Comparison of ENCODE assay signal across 8 cellular contexts in genomic region chr12:93419388-93420034, GRCh38. TPM values are rescaled to one million over a fixed set of nuclear protein-coding genes. Genes with fewer than 3 reads are reported as not detected.
A peak's percentile ranks its signal among the peaks of the same experiment; 100 is the strongest.
DNase-seq lines count a peak whose midpoint lies in the region; ATAC-seq, FAIRE-seq and TF ChIP-seq lines count a peak whose summit lies in the region.

No MANE protein-coding gene starts in this region.

- intact Hi-C loops in activated CD4-positive, alpha-beta T cell treated with anti-CD3 and anti-CD28 coated beads for 36 hours (cut with DNase I, micrococcal nuclease) = loop anchor here (1.0 to 10.0 kb wide), 9 partner anchors 17 to 815 kb away; partner anchors contain the start of gene EEA1 (in 1 of the 2)
- intact Hi-C loops in sciatic nerve (cut with DNase I) = no loop called here

- DNase-seq in activated CD4-positive, alpha-beta T cell treated with anti-CD3 and anti-CD28 coated beads for 36 hours = no peak
- no peak for DNase-seq in activated CD4-positive, alpha-beta T cell treated with anti-CD3 and anti-CD28 coated beads, Interleukin-2, amount 50 U/mL, for 48 hours
- DNase-seq in LNCaP clone FGC (ENCODE audit: low read depth) = no peak
- no peak for DNase-seq in sciatic nerve (ENCODE audit: low spot score)
- no peak for DNase-seq in activated effector memory CD4-positive, alpha-beta T cell treated with anti-CD3 and anti-CD28 coated beads, Interleukin-2, amount 50 U/mL, for 16 hours
- DNase-seq in activated naive CD4-positive, alpha-beta T cell treated with anti-CD3 and anti-CD28 coated beads, Interleukin-2, amount 50 U/mL, for 72 hours (ENCODE audit: low spot score in 2 of 2) = no peak

- no peak for TF ChIP-seq EP300 in gastroesophageal sphincter (IDR thresholded peaks at IDR 0.05)

- H3K4me3 ChIP-seq in LNCaP clone FGC (ENCODE audit: low read depth, low read length) (no peak overlapping the region), gastroesophageal sphincter (peak overlapping the region in 1 of 2 donors; percentile 2)

- no peak overlapping the region for H3K4me3 Mint-ChIP-seq in activated CD4-positive, alpha-beta T cell treated with anti-CD3 and anti-CD28 coated beads for 36 hours

- no peaks in the 10 kb centered on the region for H3K9me3 ChIP-seq in gastroesophageal sphincter

- TF ChIP-seq POLR2A in gastroesophageal sphincter (IDR thresholded peaks at IDR 0.05) = no peak

- TF ChIP-seq CTCF in LNCaP clone FGC (IDR thresholded peaks at IDR 0.05; ENCODE audit: control insufficient read depth, extremely low read depth, insufficient read depth) = peak; percentile 50; the same call in 1 of the 2 replicates
- peak; percentile 57 to 77 (median 69) for TF ChIP-seq CTCF in gastroesophageal sphincter (IDR thresholded peaks at IDR 0.05)

- FAIRE-seq in TTC549 (lab: Jason Lieb, UNC) = peak; percentile 47

- H3K4me1 ChIP-seq in gastroesophageal sphincter = peaks cover 3 to 86% (median 9%) of the 10 kb centered on the region in 3 donors

- no peaks in the 10 kb centered on the region for H3K27me3 Mint-ChIP-seq in activated CD4-positive, alpha-beta T cell treated with anti-CD3 and anti-CD28 coated beads for 36 hours

- no peaks in the 10 kb centered on the region for H3K9me3 Mint-ChIP-seq in activated CD4-positive, alpha-beta T cell treated with anti-CD3 and anti-CD28 coated beads for 36 hours (ENCODE audit: low read depth)
- H3K9me3 Mint-ChIP-seq in activated naive CD4-positive, alpha-beta T cell treated with anti-CD3 and anti-CD28 coated beads, Interleukin-2, amount 50 U/mL, for 72 hours = peaks cover 0 to 2% of the 10 kb centered on the region in 2 donors

- H3K27ac Mint-ChIP-seq in activated CD4-positive, alpha-beta T cell treated with anti-CD3 and anti-CD28 coated beads for 36 hours = peak overlapping the region; percentile 44
- H3K27ac Mint-ChIP-seq in activated naive CD4-positive, alpha-beta T cell treated with anti-CD3 and anti-CD28 coated beads, Interleukin-2, amount 50 U/mL, for 72 hours = peak overlapping the region in 1 of 2 donors; percentile 5

- H3K27me3 ChIP-seq in gastroesophageal sphincter = no peaks in the 10 kb centered on the region

- POLR2A ChIA-PET in activated CD4-positive, alpha-beta T cell treated with anti-CD3 and anti-CD28 coated beads for 36 hours (lab: Charles Lee) = interaction anchor here (0.6 to 1.4 kb wide), 6 partner anchors 15 to 1654 kb away, joined by 3 to 12 read pairs (median 4); partner anchors contain the start of gene NR2C1

- CTCF ChIA-PET in activated CD4-positive, alpha-beta T cell treated with anti-CD3 and anti-CD28 coated beads for 36 hours (lab: Charles Lee) = interaction anchor here (0.7 to 4.3 kb wide), 51 partner anchors 9 to 683 kb away, joined by 3 to 61 read pairs (median 4); partner anchors contain the start of genes EEA1 and MRPL42

- 8 to 38% methylated on average over 1 of the region's 1 CpG for WGBS in gastroesophageal sphincter (ENCODE audit: low coverage in 1 of 2), 2 donors

- peak; percentile 31 for ATAC-seq in activated CD4-positive, alpha-beta T cell treated with anti-CD3 and anti-CD28 coated beads for 36 hours
- ATAC-seq in gastroesophageal sphincter (peak; percentile 62), sciatic nerve (peak; percentile 74)
- no peak for ATAC-seq in activated naive CD4-positive, alpha-beta T cell treated with anti-CD3 and anti-CD28 coated beads, Interleukin-2, amount 50 U/mL, for 72 hours

- no peak overlapping the region for H3K27ac ChIP-seq in gastroesophageal sphincter

- peaks cover 90% of the 10 kb centered on the region for H3K4me1 Mint-ChIP-seq in activated CD4-positive, alpha-beta T cell treated with anti-CD3 and anti-CD28 coated beads for 36 hours

- peaks cover 9% of the 10 kb centered on the region for H3K36me3 Mint-ChIP-seq in activated CD4-positive, alpha-beta T cell treated with anti-CD3 and anti-CD28 coated beads for 36 hours (ENCODE audit: low read depth)
- H3K36me3 Mint-ChIP-seq in activated naive CD4-positive, alpha-beta T cell treated with anti-CD3 and anti-CD28 coated beads, Interleukin-2, amount 50 U/mL, for 72 hours = peaks cover 0 to 12% of the 10 kb centered on the region in 2 donors

- H3K36me3 ChIP-seq in gastroesophageal sphincter = no peaks in the 10 kb centered on the region

RNA-seq across cellular contexts. Expression of gene UBE2N, which starts 22.2 kb away (rescaled TPM):
- total RNA-seq in activated CD4-positive, alpha-beta T cell treated with anti-CD3 and anti-CD28 coated beads for 36 hours = 100 to 1,000 TPM; 186 to 279 TPM
- total RNA-seq in gastroesophageal sphincter (10 to 100 TPM; 44.4 to 64.2 (median 53.4) TPM), sciatic nerve (58.4 TPM)
- total RNA-seq in activated naive CD4-positive, alpha-beta T cell treated with anti-CD3 and anti-CD28 coated beads, Interleukin-2, amount 50 U/mL, for 72 hours = 100 to 1,000 TPM; 164 to 188 TPM

RNA-seq across cellular contexts. Expression of gene NUDT4, which starts 41.8 kb away (rescaled TPM):
- 10 to 100 TPM; 47.5 to 58.7 TPM for total RNA-seq in activated CD4-positive, alpha-beta T cell treated with anti-CD3 and anti-CD28 coated beads for 36 hours
- 100 to 1,000 TPM in 1 of 4 donors, 10 to 100 TPM in 3; 91.2 to 146 (median 94.3) TPM for total RNA-seq in gastroesophageal sphincter
- 50.0 TPM for total RNA-seq in sciatic nerve
- total RNA-seq in activated naive CD4-positive, alpha-beta T cell treated with anti-CD3 and anti-CD28 coated beads, Interleukin-2, amount 50 U/mL, for 72 hours = 10 to 100 TPM; 65.6 to 88.9 TPM

RNA-seq across cellular contexts. Expression of gene MRPL42, which starts 47.8 kb away (rescaled TPM):
- total RNA-seq in activated CD4-positive, alpha-beta T cell treated with anti-CD3 and anti-CD28 coated beads for 36 hours = 10 to 100 TPM; 78.7 to 98.3 TPM
- total RNA-seq in gastroesophageal sphincter (10 to 100 TPM; 40.3 to 52.9 (median 46.2) TPM), sciatic nerve (41.4 TPM)
- 10 to 100 TPM; 60.9 to 64.0 TPM for total RNA-seq in activated naive CD4-positive, alpha-beta T cell treated with anti-CD3 and anti-CD28 coated beads, Interleukin-2, amount 50 U/mL, for 72 hours

Comparison
In these comparisons a context has a peak if more than half of its experiments do, and no peak if none do; other contexts are left out.
1. ATAC-seq: peak in activated CD4-positive, alpha-beta T cell treated with anti-CD3 and anti-CD28 coated beads for 36 hours (single experiment), gastroesophageal sphincter (single experiment) and sciatic nerve (single experiment); none in activated naive CD4-positive, alpha-beta T cell treated with anti-CD3 and anti-CD28 coated beads, Interleukin-2, amount 50 U/mL, for 72 hours (0 of 2).